In the genomic region with DNA sequence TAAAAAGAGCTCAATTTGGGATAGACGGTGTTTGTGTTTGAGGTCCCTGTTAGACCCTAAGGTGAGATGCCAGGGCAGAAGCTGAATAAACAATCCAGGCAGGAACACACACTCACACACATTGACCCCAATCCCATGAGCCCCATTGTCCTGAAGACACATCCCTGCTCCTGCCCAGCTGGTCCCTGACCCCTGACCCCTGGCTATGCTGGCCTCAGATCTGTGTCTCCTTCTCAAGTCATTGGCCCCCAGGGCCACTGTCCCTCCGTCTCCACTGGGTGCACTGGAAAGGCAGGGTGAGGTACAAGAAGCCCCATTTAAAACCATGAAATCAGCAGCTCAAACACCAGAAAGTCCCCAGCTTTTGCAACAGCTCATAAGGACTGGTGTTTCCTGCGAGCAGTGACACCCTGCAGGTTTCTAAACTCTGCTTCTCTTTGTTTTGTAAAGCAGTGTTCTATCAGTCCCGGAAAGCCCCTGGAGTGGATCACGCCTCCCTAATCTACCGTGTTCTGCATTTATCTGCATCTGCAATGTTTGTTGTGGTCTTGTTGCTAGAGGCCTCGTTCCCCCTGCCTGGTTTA, we compare ENCODE assay signal across 1 cellular context.
TF ChIP-seq lines count a peak whose summit lies in the region.

No MANE protein-coding gene starts in this region.

TF ChIP-seq in endothelial cell of umbilical vein, 7 proteins besides CTCF, POLR2A, EP300 and RAD21 (continued from another document):
- TF ChIP-seq EZH2 (IDR thresholded peaks at IDR 0.05; ENCODE audit: borderline replicate concordance, low read depth, low read length, severe bottlenecking), result no peak
